24 cellular contexts compared by ENCODE assay signal in the genomic region with DNA sequence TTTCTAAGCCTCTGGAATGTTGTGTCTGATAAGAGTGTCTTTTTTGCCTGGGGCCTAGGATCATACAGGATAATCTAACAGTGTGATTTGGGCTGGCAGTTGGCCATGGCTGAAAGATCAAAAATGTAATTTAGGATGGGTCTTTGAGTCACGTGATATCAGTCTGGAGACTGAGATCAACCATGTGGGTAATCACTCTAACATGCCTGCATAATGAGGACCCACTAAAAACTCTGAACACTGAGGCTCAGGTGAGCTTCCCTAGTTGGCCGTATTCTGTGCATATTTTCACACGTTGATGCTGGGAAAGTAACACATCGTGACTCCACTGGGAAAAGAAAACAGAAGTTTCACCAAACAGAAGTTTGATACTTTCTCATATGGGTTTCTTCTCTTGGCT.
"Had no signal": no experiment of that assay in that cellular context is flagged by ENCODE, and none has a peak within 500 bp of the region (broad histone marks: within the 10 kb centered on the region; RNA-seq: fewer than 3 reads in every experiment).

No MANE protein-coding gene starts in this region.

- H3K27ac Mint-ChIP-seq: effector memory CD8-positive, alpha-beta T cell; endodermal cell; immature natural killer cell; naive thymus-derived CD4-positive, alpha-beta T cell had no signal

- H3K27ac ChIP-seq: coronary artery, dorsolateral prefrontal cortex, epithelial cell of prostate, esophagus muscularis mucosa, foreskin keratinocyte, gastroesophageal sphincter, heart left ventricle, hepatocyte, lower lobe of right lung had no signal

- H3K4me3 Mint-ChIP-seq: effector memory CD8-positive, alpha-beta T cell; endodermal cell; immature natural killer cell; naive thymus-derived CD4-positive, alpha-beta T cell had no signal

- H2AFZ ChIP-seq: hepatocyte had no signal

- H3K36me3 ChIP-seq: esophagus muscularis mucosa, gastroesophageal sphincter, heart left ventricle, lower lobe of right lung had no signal

- H3K36me3 Mint-ChIP-seq: immature natural killer cell had no signal

- H3K4me2 ChIP-seq: hepatocyte had no signal

- H3K4me1 Mint-ChIP-seq: endodermal cell had no signal

- H3K27me3 ChIP-seq: esophagus muscularis mucosa, gastroesophageal sphincter, hepatocyte had no signal

- H3K4me1 ChIP-seq: esophagus muscularis mucosa, foreskin keratinocyte, gastroesophageal sphincter, heart left ventricle, lower lobe of right lung had no signal

- DNase-seq: dermis blood vessel endothelial cell; dorsolateral prefrontal cortex; effector CD4-positive, alpha-beta T cell; effector memory CD8-positive, alpha-beta T cell; endodermal cell; foreskin keratinocyte; heart left ventricle; hypothalamus; immature natural killer cell; islet precursor cell; kidney; kidney glomerular epithelial cell; left colon; left ventricle myocardium superior; lower lobe of right lung; mesenchymal stem cell; midbrain; naive thymus-derived CD4-positive, alpha-beta T cell had no signal

- H3K9me3 ChIP-seq: esophagus muscularis mucosa, lower lobe of right lung had no signal

- ATAC-seq: effector memory CD8-positive, alpha-beta T cell; foreskin keratinocyte; gastroesophageal sphincter; heart left ventricle; left colon; left lobe of liver; left ventricle myocardium superior; lower lobe of right lung; naive thymus-derived CD4-positive, alpha-beta T cell had no signal

- H3K4me3 ChIP-seq: coronary artery, dorsolateral prefrontal cortex, esophagus muscularis mucosa, gastroesophageal sphincter, heart left ventricle, hepatocyte, lower lobe of right lung had no signal

- H3K79me2 ChIP-seq: hepatocyte had no signal

- H3K9me3 Mint-ChIP-seq: effector memory CD8-positive, alpha-beta T cell had no signal
